In the genomic region with DNA sequence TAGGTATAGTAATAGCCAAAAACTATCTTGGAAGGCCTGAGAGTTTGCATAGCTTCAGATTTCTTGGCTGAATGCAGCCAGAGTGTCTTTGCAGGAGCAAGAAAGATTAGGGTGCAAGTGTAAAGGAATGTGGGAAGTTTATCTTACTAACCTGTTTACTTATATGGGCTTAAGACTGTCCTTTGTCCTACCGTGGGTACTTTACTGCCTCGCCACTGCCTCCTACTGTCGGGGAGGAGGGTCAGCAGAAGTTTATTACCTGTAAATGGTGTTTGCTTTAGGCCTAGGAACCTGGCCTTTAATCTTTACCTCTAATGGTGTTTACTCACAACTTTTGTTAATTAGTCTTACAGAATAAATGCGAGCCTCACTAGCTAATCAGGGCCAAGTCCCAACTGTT, we compare ENCODE assay signal across 12 cellular contexts.
A peak's percentile ranks its signal among the peaks of the same experiment; 100 is the strongest.
DNase-seq lines count a peak whose midpoint lies in the region; ATAC-seq and TF ChIP-seq lines count a peak whose summit lies in the region.
"Had no signal": no experiment of that assay in that cellular context is flagged by ENCODE, and none has a peak within 500 bp of the region (broad histone marks: within the 10 kb centered on the region; RNA-seq: fewer than 3 reads in every experiment).

No MANE protein-coding gene starts in this region.

- no peaks in the 10 kb centered on the region for H3K36me3 ChIP-seq in PC-3 (ENCODE audit: low read depth, low read length)
- H3K36me3 ChIP-seq in thyroid gland = no peaks in the 10 kb centered on the region
- H3K36me3 ChIP-seq: heart right ventricle, neutrophil had no signal

- H3K9ac ChIP-seq in PC-3 (ENCODE audit: low read length) = no peak overlapping the region

- 41 to 47% methylated on average over 4 of the region's 4 CpGs for WGBS in thyroid gland, 2 donors

- H3K79me2 ChIP-seq in PC-3 (ENCODE audit: low read length) = no peaks in the 10 kb centered on the region

- no peaks in the 10 kb centered on the region for H3K9me2 ChIP-seq in PC-3 (replicated peaks; ENCODE audit: low read length)

- TF ChIP-seq POLR2A in thyroid gland (IDR thresholded peaks at IDR 0.05) = no peak

- H3K27ac ChIP-seq in PC-3 (ENCODE audit: low read length) = no peak overlapping the region
- no peak overlapping the region for H3K27ac ChIP-seq in thyroid gland
- H3K27ac ChIP-seq: body of pancreas, heart right ventricle, neutrophil had no signal

- BruUV-seq in PC-3 (replicated peaks; lab: Mats Ljungman, UMichigan) = no TSS peak

- H3K27me3 ChIP-seq in PC-3 (ENCODE audit: low read length) (no peaks in the 10 kb centered on the region), thyroid gland (no peaks in the 10 kb centered on the region)
- H3K27me3 ChIP-seq: body of pancreas, heart right ventricle, neutrophil had no signal

- peak; percentile 76 for ATAC-seq in PC-3
- ATAC-seq: body of pancreas, heart right ventricle had no signal

- no peaks in the 10 kb centered on the region for H3F3A ChIP-seq in PC-3 (ENCODE audit: low read length, unreplicated experiment)

- H2AFZ ChIP-seq in PC-3 (ENCODE audit: low read length) = no peak overlapping the region

- H3K4me1 ChIP-seq in PC-3 (ENCODE audit: insufficient read depth, low read length) (no peaks in the 10 kb centered on the region), thyroid gland (no peaks in the 10 kb centered on the region)
- H3K4me1 ChIP-seq: body of pancreas, heart right ventricle had no signal

- no peaks in the 10 kb centered on the region for H4K20me1 ChIP-seq in PC-3 (ENCODE audit: low read length)

- TF ChIP-seq CTCF in AG09309 (IDR thresholded peaks at IDR 0.05; ENCODE audit: control insufficient read depth, insufficient read depth, low read depth, low read length, missing control alignments) (peak; percentile 61), GM20000 (IDR thresholded peaks at IDR 0.05; ENCODE audit: extremely low read depth, missing control alignments) (peak; percentile 15), PC-3 (conservative IDR thresholded peaks at IDR 0.05; ENCODE audit: low read depth, low read length) (peak; percentile 88), GM10248 (IDR thresholded peaks at IDR 0.05; ENCODE audit: control extremely low read depth, extremely low read depth, low read depth, missing control alignments) (no peak), thyroid gland (IDR thresholded peaks at IDR 0.05) (no peak)

- POLR2A ChIA-PET in PC-3 (lab: Charles Lee; ENCODE audit: unreplicated experiment) = no interaction called here
- POLR2A ChIA-PET in GM10248 (lab: Yijun Ruan, JAX) = no interaction called here

- H3K4me2 ChIP-seq in PC-3 (ENCODE audit: low read length) = no peak overlapping the region

- H3K9me3 ChIP-seq in PC-3 (ENCODE audit: low read length) = no peaks in the 10 kb centered on the region
- H3K9me3 ChIP-seq in thyroid gland = no peaks in the 10 kb centered on the region
- H3K9me3 ChIP-seq: neutrophil had no signal

- no peak for DNase-seq in AG09309 (ENCODE audit: low read depth)
- DNase-seq in GM20000 (ENCODE audit: low spot score) = no peak
- DNase-seq in PC-3 = peak; percentile 63
- peak; percentile 6 for DNase-seq in germinal center (ENCODE audit: low spot score)
- DNase-seq in GM10248 (ENCODE audit: extremely low spot score) = no peak
- no peak for DNase-seq in DMS79 (lab: John Stamatoyannopoulos, UW)
- DNase-seq in thyroid gland = no peak
- no peak for DNase-seq in activated CD8-positive, alpha-beta memory T cell treated with anti-CD3 and anti-CD28 coated beads for 24 hours
- DNase-seq: body of pancreas, heart right ventricle, Right ventricle myocardium superior had no signal

- CTCF ChIA-PET in PC-3 (lab: Charles Lee) = no interaction called here
- CTCF ChIA-PET in GM10248 (lab: Yijun Ruan, JAX) = interaction anchor here (0.7 to 1.1 kb wide), 4 partner anchors 9 to 384 kb away, joined by 3 to 4 read pairs (median 4); no protein-coding TSS in a partner anchor

- intact Hi-C loops in PC-3 (cut with micrococcal nuclease) = loop anchor here (1.0 kb wide), 1 partner anchor 213 kb away; no protein-coding TSS in a partner anchor
- intact Hi-C loops in thyroid gland (cut with DNase I) = no loop called here

- no peak overlapping the region for H3K4me3 ChIP-seq in AG09309 (ENCODE audit: control insufficient read depth, low read depth, low read length)
- no peak overlapping the region for H3K4me3 ChIP-seq in PC-3 (ENCODE audit: low read length)
- no peak overlapping the region for H3K4me3 ChIP-seq in thyroid gland (replicated peaks in 1 of 3)
- H3K4me3 ChIP-seq: body of pancreas, heart right ventricle had no signal

Comparison
In these comparisons a context has a peak if more than half of its experiments do, and no peak if none do; other contexts are left out.
1. DNase-seq: peak in PC-3 (single experiment) and germinal center (single experiment); none in AG09309 (single experiment), GM20000 (single experiment), GM10248 (single experiment), DMS79 (single experiment), thyroid gland (0 of 2) and activated CD8-positive, alpha-beta memory T cell treated with anti-CD3 and anti-CD28 coated beads for 24 hours (single experiment).
2. CTCF ChIP-seq: peak in AG09309 (single experiment), GM20000 (single experiment) and PC-3 (single experiment); none in GM10248 (single experiment) and thyroid gland (0 of 6).